ENCODE assay signal across 20 cellular contexts in the genomic region with DNA sequence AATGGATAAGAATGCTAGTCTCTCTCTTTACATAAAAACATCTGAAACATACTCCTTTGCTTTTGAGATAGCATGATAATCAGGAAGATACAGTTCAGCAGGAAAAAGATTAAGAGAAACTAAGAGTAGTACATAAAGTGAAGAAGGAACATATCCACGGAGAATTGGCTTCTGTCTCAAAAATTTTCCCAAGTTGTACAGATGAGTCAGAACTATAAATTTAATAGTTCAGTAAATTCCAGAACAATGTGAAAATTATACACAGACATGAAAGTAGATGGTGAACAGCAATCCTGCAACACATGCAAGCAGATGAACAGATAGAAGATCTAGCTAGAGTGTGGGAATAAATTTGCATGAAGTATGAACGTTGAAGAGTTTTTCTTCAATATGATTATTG.
"Had no signal": no experiment of that assay in that cellular context is flagged by ENCODE, and none has a peak within 500 bp of the region (broad histone marks: within the 10 kb centered on the region; RNA-seq: fewer than 3 reads in every experiment).

No MANE protein-coding gene starts in this region.

- DNase-seq: activated CD4-positive, alpha-beta T cell treated with anti-CD3 and anti-CD28 coated beads, Interleukin-2, amount 50 U/mL, for 1 hour; activated CD8-positive, alpha-beta memory T cell treated with anti-CD3 and anti-CD28 coated beads for 24 hours; activated naive CD4-positive, alpha-beta T cell; activated naive CD8-positive, alpha-beta T cell treated with anti-CD3 and anti-CD28 coated beads, Interleukin-2, amount 10 ng/mL, durations not matched to agents 7 days and 5 days; aorta; cerebellar nuclear complex; dermis blood vessel endothelial cell; effector memory CD8-positive, alpha-beta T cell; kidney; left lung; mammary epithelial cell; naive B cell; ovary; right lobe of liver; stimulated activated CD4-positive, alpha-beta T cell treated with anti-CD3 and anti-CD28 coated beads, Interleukin-2, amount 100 ng/mL, for 24 hours; T-helper 9 cell; thyroid gland had no signal

- H3K4me1 ChIP-seq: breast epithelium, left lung, neural progenitor cell, right lobe of liver, thyroid gland had no signal

- H3K4me2 ChIP-seq: neural progenitor cell had no signal

- ATAC-seq: activated CD4-positive, CD25-positive, alpha-beta regulatory T cell treated with anti-CD3 and anti-CD28 coated beads, Interleukin-2, amount 50 U/mL, for 24 hours; effector memory CD8-positive, alpha-beta T cell; left lung; right lobe of liver had no signal

- H3K9me3 ChIP-seq: breast epithelium, ovary, right lobe of liver, thyroid gland had no signal

- H3K36me3 ChIP-seq: breast epithelium, left lung, neural progenitor cell, ovary, right lobe of liver, thyroid gland had no signal

- H3K9ac ChIP-seq: neural progenitor cell had no signal

- H3K27ac ChIP-seq: breast epithelium, left lung, neural progenitor cell, ovary, right lobe of liver, thyroid gland had no signal

- H3K4me3 ChIP-seq: breast epithelium, left lung, neural progenitor cell, ovary, right lobe of liver, thyroid gland had no signal

- H2AFZ ChIP-seq: neural progenitor cell had no signal

- H3K27me3 ChIP-seq: breast epithelium, left lung, neural progenitor cell, ovary, right lobe of liver, thyroid gland had no signal
